2 cellular contexts compared by ENCODE assay signal in the genomic region with DNA sequence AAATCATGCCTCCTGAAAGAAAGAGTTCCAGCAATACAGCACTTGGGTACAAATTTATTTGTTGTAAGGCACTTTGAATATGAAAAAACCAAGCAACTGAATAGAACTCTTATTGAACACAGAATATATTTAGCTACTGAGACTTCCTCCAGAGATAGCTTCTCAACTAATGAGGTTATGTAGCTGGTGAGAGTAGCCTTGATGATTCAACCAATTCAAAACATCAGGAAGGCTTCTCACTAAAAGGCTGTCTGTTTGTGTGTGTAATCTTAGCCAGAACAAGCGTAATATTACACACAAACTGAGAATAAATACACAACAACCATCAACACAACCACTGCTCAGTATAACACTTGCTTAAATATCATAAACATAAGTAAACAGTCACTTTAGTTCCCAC.
TF ChIP-seq lines count a peak whose summit lies in the region.

No MANE protein-coding gene starts in this region.

TF ChIP-seq in IMR-90, 13 proteins besides CTCF, POLR2A, EP300 and RAD21:
- TF ChIP-seq SMC3 (IDR thresholded peaks at IDR 0.05; ENCODE audit: low read depth, low read length), result no peak
- no peak for TF ChIP-seq MXI1 (IDR thresholded peaks at IDR 0.05; ENCODE audit: borderline replicate concordance, low read depth, low read length)
- TF ChIP-seq MAFK (IDR thresholded peaks at IDR 0.05; ENCODE audit: low read depth, low read length), result no peak
- TF ChIP-seq FOS (IDR thresholded peaks at IDR 0.05; ENCODE audit: low read depth, low read length), result no peak
- no peak for TF ChIP-seq BHLHE40 (IDR thresholded peaks at IDR 0.05; ENCODE audit: low read depth, low read length)
- TF ChIP-seq CEBPB (IDR thresholded peaks at IDR 0.05; ENCODE audit: low read depth, low read length), result no peak
- no peak for TF ChIP-seq RFX5 (IDR thresholded peaks at IDR 0.05; ENCODE audit: low read depth, low read length)
- TF ChIP-seq MAZ (IDR thresholded peaks at IDR 0.05; ENCODE audit: borderline replicate concordance, low read depth, low read length), result no peak
- TF ChIP-seq, protein P1, sequence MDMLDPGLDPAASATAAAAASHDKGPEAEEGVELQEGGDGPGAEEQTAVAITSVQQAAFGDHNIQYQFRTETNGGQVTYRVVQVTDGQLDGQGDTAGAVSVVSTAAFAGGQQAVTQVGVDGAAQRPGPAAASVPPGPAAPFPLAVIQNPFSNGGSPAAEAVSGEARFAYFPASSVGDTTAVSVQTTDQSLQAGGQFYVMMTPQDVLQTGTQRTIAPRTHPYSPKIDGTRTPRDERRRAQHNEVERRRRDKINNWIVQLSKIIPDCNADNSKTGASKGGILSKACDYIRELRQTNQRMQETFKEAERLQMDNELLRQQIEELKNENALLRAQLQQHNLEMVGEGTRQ (IDR thresholded peaks at IDR 0.05; ENCODE audit: low read depth, low read length), result no peak
- no peak for TF ChIP-seq RCOR1 (IDR thresholded peaks at IDR 0.05; ENCODE audit: insufficient replicate concordance, low read length)
- TF ChIP-seq, protein P2, sequence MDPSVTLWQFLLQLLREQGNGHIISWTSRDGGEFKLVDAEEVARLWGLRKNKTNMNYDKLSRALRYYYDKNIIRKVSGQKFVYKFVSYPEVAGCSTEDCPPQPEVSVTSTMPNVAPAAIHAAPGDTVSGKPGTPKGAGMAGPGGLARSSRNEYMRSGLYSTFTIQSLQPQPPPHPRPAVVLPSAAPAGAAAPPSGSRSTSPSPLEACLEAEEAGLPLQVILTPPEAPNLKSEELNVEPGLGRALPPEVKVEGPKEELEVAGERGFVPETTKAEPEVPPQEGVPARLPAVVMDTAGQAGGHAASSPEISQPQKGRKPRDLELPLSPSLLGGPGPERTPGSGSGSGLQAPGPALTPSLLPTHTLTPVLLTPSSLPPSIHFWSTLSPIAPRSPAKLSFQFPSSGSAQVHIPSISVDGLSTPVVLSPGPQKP (IDR thresholded peaks at IDR 0.05; ENCODE audit: borderline replicate concordance, low read depth, low read length), result no peak
TF ChIP-seq in IMR-90: peak in this region for 0.

TF ChIP-seq in endothelial cell of umbilical vein, 7 proteins besides CTCF, POLR2A, EP300 and RAD21:
- peak; percentile 19 for TF ChIP-seq FOS (IDR thresholded peaks at IDR 0.05; ENCODE audit: borderline replicate concordance, insufficient read depth, low read length)
- no peak for TF ChIP-seq GATA2 (IDR thresholded peaks at IDR 0.05; ENCODE audit: insufficient read depth, insufficient read length, low read depth, low read length)
- TF ChIP-seq MYC (IDR thresholded peaks at IDR 0.05; ENCODE audit: low read depth, low read length), result no peak
- no peak for TF ChIP-seq EZH2 (IDR thresholded peaks at IDR 0.05; ENCODE audit: borderline replicate concordance, low read depth, low read length, severe bottlenecking)
